In genomic region chr20:35954200-35954906, GRCh38 we compare ENCODE assay signal across 8 cellular contexts. TPM values are rescaled to one million over a fixed set of nuclear protein-coding genes. Genes with fewer than 3 reads are reported as not detected.
A peak's percentile ranks its signal among the peaks of the same experiment; 100 is the strongest.
DNase-seq lines count a peak whose midpoint lies in the region; ATAC-seq and TF ChIP-seq lines count a peak whose summit lies in the region.

Gene SCAND1 (minus strand): TSS chr20:35954502. CDS start chr20:35954284, 218 bp downstream.

- H4K20me1 ChIP-seq in PC-9 (ENCODE audit: insufficient read depth): peaks cover 10% of the 10 kb centered on the region; the same call in 1 of the 2 replicates

- H3K36me3 ChIP-seq in PC-9 (ENCODE audit: low read depth) (no peaks in the 10 kb centered on the region), mucosa of rectum (ENCODE audit: control insufficient read depth in 2 of 2, insufficient read depth in 2 of 2, low read length in 2 of 2) (no peaks in the 10 kb centered on the region)

- intact Hi-C loops in PC-9 (cut with micrococcal nuclease; ENCODE audit: unreplicated experiment): loop anchor here (1.0 to 10.0 kb wide), 4 partner anchors 38 to 490 kb away; partner anchors contain the start of gene RBM39

- POLR2A ChIA-PET in PC-9 (lab: Charles Lee; ENCODE audit: unreplicated experiment): interaction anchor here (0.5 to 1.9 kb wide), 14 partner anchors 23 to 1763 kb away, joined by 3 to 46 read pairs (median 4); partner anchors contain the start of gene RBM39

- TF ChIP-seq CTCF in PC-9 (conservative IDR thresholded peaks at IDR 0.05): peak; percentile 85
- peak; percentile 95 for TF ChIP-seq CTCF in epithelial cell of proximal tubule (conservative IDR thresholded peaks at IDR 0.05; ENCODE audit: low read depth, low read length)

- in situ Hi-C loops in KBM-7 (cut with MboI; ENCODE audit: low pct_unique_long_range_greater_than_20kb, low sequenced_read_pairs): no loop called here

- no TSS peak for BruUV-seq in PC-9 (replicated peaks; lab: Mats Ljungman, UMichigan)

- peaks cover 28% of the 10 kb centered on the region for H3K4me1 ChIP-seq in PC-9 (replicated peaks; ENCODE audit: insufficient read depth)
- H3K4me1 ChIP-seq in mucosa of rectum (ENCODE audit: control insufficient read depth in 2 of 2, insufficient read depth in 2 of 2, low read length in 2 of 2): peaks cover 19 to 21% of the 10 kb centered on the region in 2 donors

- ATAC-seq in GM21717 (IDR thresholded peaks at IDR 0.05; ENCODE audit: unreplicated experiment): peak; percentile 79

- H3K27me3 ChIP-seq in PC-9 (ENCODE audit: insufficient read depth, low read depth) (no peaks in the 10 kb centered on the region), mucosa of rectum (ENCODE audit: control insufficient read depth in 2 of 2, insufficient read depth in 2 of 2, low read length in 2 of 2) (no peaks in the 10 kb centered on the region)

- peaks cover 38% of the 10 kb centered on the region for H3F3A ChIP-seq in PC-9 (ENCODE audit: insufficient read depth, low read depth)

- H3K9me2 ChIP-seq in PC-9 (ENCODE audit: insufficient read depth): no peaks in the 10 kb centered on the region

- H3K4me3 ChIP-seq in PC-9 (peak within 1 kb of the TSS; percentile 99), epithelial cell of proximal tubule (ENCODE audit: low read depth, low read length) (peak within 1 kb of the TSS; percentile 70), mucosa of rectum (ENCODE audit: low read length in 2 of 2) (peak within 1 kb of the TSS; percentile 96)

- peak; percentile 90 for DNase-seq in DMS79 (lab: John Stamatoyannopoulos, UW)
- DNase-seq in KBM-7: peak; percentile 99
- peak; percentile 96 to 99 for DNase-seq in PC-9
- DNase-seq in activated T-cell treated with anti-CD3 and anti-CD28 coated beads, Interleukin-2, amount 50 U/mL, for 1 hour: peak; percentile 96
- peak; percentile 75 for DNase-seq in epithelial cell of proximal tubule (ENCODE audit: low read depth)
- DNase-seq in stimulated activated CD8-positive, alpha-beta memory T cell treated with anti-CD3 and anti-CD28 coated beads, Interleukin-4, amount 100 ng/mL, for 48 hours: peak; percentile 97

- H3K9me3 ChIP-seq in PC-9 (ENCODE audit: insufficient read depth, low read depth) (no peaks in the 10 kb centered on the region), mucosa of rectum (ENCODE audit: control insufficient read depth in 2 of 2, low read length in 2 of 2) (no peaks in the 10 kb centered on the region)

- CTCF ChIA-PET in PC-9 (lab: Charles Lee): interaction anchor here (0.5 to 2.4 kb wide), 20 partner anchors 11 to 629 kb away, joined by 3 to 12 read pairs (median 3); partner anchors contain the start of genes PHF20 and RBM39

- H3K27ac ChIP-seq in PC-9: peak within 1 kb of the TSS; percentile 98
- peak within 1 kb of the TSS; percentile 99 for H3K27ac ChIP-seq in mucosa of rectum (ENCODE audit: low read depth in 2 of 2, low read length in 2 of 2)

- H2AFZ ChIP-seq in PC-9: peak within 1 kb of the TSS; percentile 98

- peaks cover 30% of the 10 kb centered on the region for H3K79me2 ChIP-seq in PC-9 (ENCODE audit: low read depth)

- peak within 1 kb of the TSS; percentile 97 to 100 for H3K9ac ChIP-seq in mucosa of rectum (ENCODE audit: low read depth in 1 of 2, low read length in 2 of 2)

- peak within 1 kb of the TSS; percentile 95 for H3K4me2 ChIP-seq in PC-9

RNA-seq across cellular contexts. Expression of gene SCAND1, which starts in this region (rescaled TPM):
- total RNA-seq in PC-9 (2021) (56.6 and 95.0 TPM in 2 replicates), epithelial cell of proximal tubule (117 and 136 TPM in 2 replicates)

Comparison
In these comparisons a context has a peak if more than half of its experiments do, and no peak if none do; other contexts are left out.
1. Peak in every context shown above with its lines: DNase-seq, ATAC-seq, H3K4me3 ChIP-seq and H3K27ac ChIP-seq.